14 cellular contexts compared by ENCODE assay signal in genomic region chr9:130282000-130282700, GRCh38. TPM values are rescaled to one million over a fixed set of nuclear protein-coding genes. Genes with fewer than 3 reads are reported as not detected.
A peak's percentile ranks its signal among the peaks of the same experiment; 100 is the strongest.
DNase-seq lines count a peak whose midpoint lies in the region; ATAC-seq and TF ChIP-seq lines count a peak whose summit lies in the region.
"Had no signal": no experiment of that assay in that cellular context is flagged by ENCODE, and none has a peak within 500 bp of the region (broad histone marks: within the 10 kb centered on the region; RNA-seq: fewer than 3 reads in every experiment).

No MANE protein-coding gene starts in this region.

- DNase-seq in NCI-H1436 (lab: John Stamatoyannopoulos, UW) (peak; percentile 43), NCI-H1436 treated with DMSO at 0.1 percent for 48 hours (lab: John Stamatoyannopoulos, UW) (no peak), adipocyte (ENCODE audit: low read depth) (peak; percentile 36), left lung (no peak), upper lobe of left lung (no peak), epidermal melanocyte (ENCODE audit: insufficient read length, low spot score) (no peak)
- no peak for DNase-seq in activated CD4-positive, CD25-positive, alpha-beta regulatory T cell treated with anti-CD3 and anti-CD28 coated beads, Interleukin-2, amount 50 U/mL, for 72 hours
- DNase-seq in activated CD8-positive, alpha-beta T cell treated with anti-CD3 and anti-CD28 coated beads, Interleukin-2, amount 10 ng/mL, durations not matched to agents 7 days and 5 days: no peak
- DNase-seq: activated B cell treated with CpG ODN at 0.5 μM for 24 hours; central memory CD4-positive, alpha-beta T cell; NCI-H1930 had no signal

- no peak overlapping the region for H3K27ac Mint-ChIP-seq in activated CD8-positive, alpha-beta T cell treated with anti-CD3 and anti-CD28 coated beads, Interleukin-2, amount 10 ng/mL, durations not matched to agents 7 days and 5 days
- H3K27ac Mint-ChIP-seq: activated B cell treated with CpG ODN at 0.5 μM for 24 hours; activated T-helper 2 cell treated with anti-CD3 and anti-CD28 coated beads, Interferon-gamma antibody, Interleukin-2, Interleukin-4, amounts not matched to agents 10 μg/mL and 5 μg/mL and 100 μg/mL, durations not matched to agents 14 hours and 24 hours and 36 hours had no signal

- H3K9me3 ChIP-seq in adipocyte (ENCODE audit: control insufficient read depth, low read length) (no peaks in the 10 kb centered on the region), left lung (no peaks in the 10 kb centered on the region), upper lobe of left lung (no peaks in the 10 kb centered on the region)

- 32 to 46% methylated on average over 14 of the region's 14 CpGs for WGBS in upper lobe of left lung, 2 donors

- H3K4me1 ChIP-seq in adipocyte (ENCODE audit: control insufficient read depth, insufficient read depth, low read length) (peaks cover 5% of the 10 kb centered on the region), left lung (peaks cover 0 to 9% of the 10 kb centered on the region in 2 donors), upper lobe of left lung (peaks cover 7 to 17% (median 12%) of the 10 kb centered on the region in 4 donors)

- H3K4me3 Mint-ChIP-seq in activated CD8-positive, alpha-beta T cell treated with anti-CD3 and anti-CD28 coated beads, Interleukin-2, amount 10 ng/mL, durations not matched to agents 7 days and 5 days: no peak overlapping the region
- H3K4me3 Mint-ChIP-seq: activated B cell treated with CpG ODN at 0.5 μM for 24 hours had no signal

- TF ChIP-seq EP300 in upper lobe of left lung (IDR thresholded peaks at IDR 0.05): no peak

- H3K36me3 Mint-ChIP-seq in activated CD8-positive, alpha-beta T cell treated with anti-CD3 and anti-CD28 coated beads, Interleukin-2, amount 10 ng/mL, durations not matched to agents 7 days and 5 days (ENCODE audit: low read depth): no peaks in the 10 kb centered on the region

- H3K27me3 Mint-ChIP-seq in activated CD8-positive, alpha-beta T cell treated with anti-CD3 and anti-CD28 coated beads, Interleukin-2, amount 10 ng/mL, durations not matched to agents 7 days and 5 days (ENCODE audit: low read depth): no peaks in the 10 kb centered on the region

- H3K4me1 Mint-ChIP-seq in activated CD8-positive, alpha-beta T cell treated with anti-CD3 and anti-CD28 coated beads, Interleukin-2, amount 10 ng/mL, durations not matched to agents 7 days and 5 days (ENCODE audit: low read depth): no peaks in the 10 kb centered on the region
- H3K4me1 Mint-ChIP-seq: activated B cell treated with CpG ODN at 0.5 μM for 24 hours had no signal

- H3K36me3 ChIP-seq in adipocyte (ENCODE audit: control insufficient read depth, insufficient read depth, low read length, severe bottlenecking): no peaks in the 10 kb centered on the region
- H3K36me3 ChIP-seq in left lung: no peaks in the 10 kb centered on the region
- H3K36me3 ChIP-seq in upper lobe of left lung: no peaks in the 10 kb centered on the region

- TF ChIP-seq CTCF in left lung (IDR thresholded peaks at IDR 0.05) (no peak), upper lobe of left lung (IDR thresholded peaks at IDR 0.05) (no peak)

- TF ChIP-seq POLR2A in upper lobe of left lung (IDR thresholded peaks at IDR 0.05): no peak

- H3K27ac ChIP-seq in left lung (peak overlapping the region; percentile 20), upper lobe of left lung (peak overlapping the region; percentile 18 to 61 (median 46))
- H3K27ac ChIP-seq: 22Rv1, RWPE1 had no signal

- intact Hi-C loops in left lung (cut with DNase I): no loop called here

- CTCF ChIA-PET in activated CD8-positive, alpha-beta T cell treated with anti-CD3 and anti-CD28 coated beads, Interleukin-2, amount 10 ng/mL, durations not matched to agents 7 days and 5 days (lab: Charles Lee): no interaction called here

- no peaks in the 10 kb centered on the region for H3K9me3 Mint-ChIP-seq in activated CD8-positive, alpha-beta T cell treated with anti-CD3 and anti-CD28 coated beads, Interleukin-2, amount 10 ng/mL, durations not matched to agents 7 days and 5 days (ENCODE audit: insufficient read depth)
- H3K9me3 Mint-ChIP-seq: activated B cell treated with CpG ODN at 0.5 μM for 24 hours; activated T-helper 2 cell treated with anti-CD3 and anti-CD28 coated beads, Interferon-gamma antibody, Interleukin-2, Interleukin-4, amounts not matched to agents 10 μg/mL and 5 μg/mL and 100 μg/mL, durations not matched to agents 14 hours and 24 hours and 36 hours had no signal

- peaks cover 41% of the 10 kb centered on the region for H3K27me3 ChIP-seq in adipocyte (replicated peaks; ENCODE audit: control insufficient read depth, insufficient read depth, low read length)
- peaks cover 0 to 7% of the 10 kb centered on the region in 2 donors for H3K27me3 ChIP-seq in left lung
- H3K27me3 ChIP-seq in upper lobe of left lung: no peaks in the 10 kb centered on the region

- ATAC-seq in left lung: no peak
- ATAC-seq in upper lobe of left lung (ENCODE audit: low FRiP score in 2 of 2): peak in 1 of 2 donors; percentile 50
- no peak for ATAC-seq in activated CD8-positive, alpha-beta T cell treated with anti-CD3 and anti-CD28 coated beads, Interleukin-2, amount 10 ng/mL, durations not matched to agents 7 days and 5 days

- POLR2A ChIA-PET in activated CD8-positive, alpha-beta T cell treated with anti-CD3 and anti-CD28 coated beads, Interleukin-2, amount 10 ng/mL, durations not matched to agents 7 days and 5 days (lab: Charles Lee): no interaction called here

- H3K4me3 ChIP-seq in adipocyte (ENCODE audit: low read length) (peak overlapping the region; percentile 54), left lung (no peak overlapping the region), upper lobe of left lung (peak overlapping the region in 1 of 4 donors; percentile 18)

- H3K9ac ChIP-seq in adipocyte (ENCODE audit: low read length): no peak overlapping the region

RNA-seq across cellular contexts. Expression of gene HMCN2, which starts 16.6 kb away (rescaled TPM):
- 1 to 10 TPM; 3.7 to 3.9 TPM for total RNA-seq in left lung
- total RNA-seq in upper lobe of left lung: 1 to 10 TPM in 5 of 6 donors, under 1 TPM in 1; 0.76 to 7.3 (median 1.5) TPM
- total RNA-seq in activated CD8-positive, alpha-beta T cell treated with anti-CD3 and anti-CD28 coated beads, Interleukin-2, amount 10 ng/mL, durations not matched to agents 7 days and 5 days: not detected
- total RNA-seq: activated B cell treated with CpG ODN at 0.5 μM for 24 hours; activated T-helper 2 cell treated with anti-CD3 and anti-CD28 coated beads, Interferon-gamma antibody, Interleukin-2, Interleukin-4, amounts not matched to agents 10 μg/mL and 5 μg/mL and 100 μg/mL, durations not matched to agents 14 hours and 24 hours and 36 hours had no signal

Comparison
In these comparisons a context has a peak if more than half of its experiments do, and no peak if none do; other contexts are left out.
1. DNase-seq: peak in NCI-H1436 (single experiment) and adipocyte (single experiment); none in NCI-H1436 treated with DMSO at 0.1 percent for 48 hours (single experiment), left lung (0 of 2), upper lobe of left lung (0 of 2), activated CD4-positive, CD25-positive, alpha-beta regulatory T cell treated with anti-CD3 and anti-CD28 coated beads, Interleukin-2, amount 50 U/mL, for 72 hours (single experiment), activated CD8-positive, alpha-beta T cell treated with anti-CD3 and anti-CD28 coated beads, Interleukin-2, amount 10 ng/mL, durations not matched to agents 7 days and 5 days (single experiment) and epidermal melanocyte (single experiment).